1 cellular context compared by ENCODE assay signal in genomic region chr10:8044331-8044907, GRCh38.
TF ChIP-seq lines count a peak whose summit lies in the region.

No MANE protein-coding gene starts in this region.

TF ChIP-seq in H1, 55 proteins besides CTCF, POLR2A, EP300 and RAD21:
- TF ChIP-seq EZH2 (IDR thresholded peaks at IDR 0.05; ENCODE audit: low read depth, low read length, severe bottlenecking) (peak; percentile 34), KDM4A (IDR thresholded peaks at IDR 0.05; ENCODE audit: low read depth, low read length, severe bottlenecking) (no peak), RNF2 (IDR thresholded peaks at IDR 0.05; ENCODE audit: borderline replicate concordance, low read depth, low read length, missing control alignments, poor library complexity, severe bottlenecking) (peak; percentile 22)
